Comparison of ENCODE assay signal across 7 cellular contexts in the genomic region with DNA sequence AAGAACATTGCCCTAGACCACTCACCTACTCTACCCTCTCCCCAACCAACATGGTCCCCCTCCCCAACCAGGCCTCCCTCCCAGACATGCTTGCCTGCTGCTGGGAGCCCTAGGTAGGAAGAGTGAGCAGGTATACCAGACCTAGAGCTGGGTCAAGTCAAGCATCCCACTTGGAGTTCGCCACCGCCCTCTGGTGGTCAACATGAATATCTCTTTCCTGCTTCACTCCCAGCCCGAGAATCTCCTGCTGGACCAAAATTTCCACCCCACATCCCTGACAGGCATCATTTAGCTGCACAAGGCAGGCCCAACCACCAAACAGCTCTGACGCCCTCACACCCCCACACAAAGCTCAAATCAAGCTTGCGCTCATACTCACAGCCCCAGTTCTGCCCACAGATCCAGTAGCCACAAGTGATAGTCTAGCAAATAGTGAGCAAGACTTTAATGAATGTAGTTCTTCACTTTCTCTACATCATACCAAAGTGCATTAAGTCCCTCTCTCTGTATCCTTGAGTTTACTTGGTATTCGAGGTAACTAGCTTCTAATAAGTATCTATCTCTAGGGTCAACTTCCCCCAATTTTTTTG.
A peak's percentile ranks its signal among the peaks of the same experiment; 100 is the strongest.
DNase-seq lines count a peak whose midpoint lies in the region; ATAC-seq and TF ChIP-seq lines count a peak whose summit lies in the region.

No MANE protein-coding gene starts in this region.

- H3K27ac ChIP-seq in OCI-LY7 (ENCODE audit: low read depth, low read length, poor library complexity, severe bottlenecking): no peak overlapping the region
- H3K27ac ChIP-seq in neural progenitor cell: no peak overlapping the region
- H3K27ac ChIP-seq in stomach: peak overlapping the region in 3 of 5 donors; percentile 9 to 69 (median 31)

- H4K20me1 ChIP-seq in OCI-LY7 (ENCODE audit: insufficient read depth, low read length) (no peaks in the 10 kb centered on the region), neural progenitor cell (ENCODE audit: low read depth) (no peaks in the 10 kb centered on the region)

- peaks cover 2% of the 10 kb centered on the region for H3K4me1 Mint-ChIP-seq in activated T-cell treated with anti-CD3 and anti-CD28 coated beads, Interleukin-2, amount 50 U/mL, for 4 hours (ENCODE audit: low read depth)
- peaks cover 13% of the 10 kb centered on the region for H3K4me1 Mint-ChIP-seq in neural progenitor cell

- no peak for TF ChIP-seq EP300 in stomach (IDR thresholded peaks at IDR 0.05)

- H3K36me3 Mint-ChIP-seq in activated T-cell treated with anti-CD3 and anti-CD28 coated beads, Interleukin-2, amount 50 U/mL, for 4 hours (ENCODE audit: insufficient read depth): no peaks in the 10 kb centered on the region
- H3K36me3 Mint-ChIP-seq in neural progenitor cell: no peaks in the 10 kb centered on the region

- H3K9me3 ChIP-seq in OCI-LY7 (ENCODE audit: low read length) (no peaks in the 10 kb centered on the region), neural progenitor cell (ENCODE audit: low read depth) (no peaks in the 10 kb centered on the region), stomach (no peaks in the 10 kb centered on the region)

- H3K9ac ChIP-seq in neural progenitor cell: no peak overlapping the region

- peak; percentile 72 for DNase-seq in HK-2 (ENCODE audit: unreplicated experiment)
- peak; percentile 70 for DNase-seq in OCI-LY7 (ENCODE audit: low spot score)
- DNase-seq in activated T-cell treated with anti-CD3 and anti-CD28 coated beads, Interleukin-2, amount 50 U/mL, for 4 hours: peak; percentile 55
- peak; percentile 77 for DNase-seq in fibroblast of mammary gland (ENCODE audit: low read depth)
- DNase-seq in neural progenitor cell (ENCODE audit: low spot score): peak; percentile 87
- peak; percentile 75 for DNase-seq in stomach

- peak; percentile 61 to 62 for ATAC-seq in activated T-cell treated with anti-CD3 and anti-CD28 coated beads, Interleukin-2, amount 50 U/mL, for 4 hours

- intact Hi-C loops in OCI-LY7 (cut with micrococcal nuclease; ENCODE audit: unreplicated experiment): loop anchor here (1.0 kb wide), 2 partner anchors 98 to 102 kb away; no protein-coding TSS in a partner anchor
- intact Hi-C loops in stomach (cut with DNase I; ENCODE audit: low total_unique reads): loop anchor here (5.0 kb wide), 1 partner anchor 95 kb away; no protein-coding TSS in a partner anchor

- CTCF ChIA-PET in OCI-LY7 (lab: Charles Lee; ENCODE audit: unreplicated experiment): interaction anchor here (1.0 to 1.5 kb wide), 3 partner anchors 95 to 101 kb away, joined by 4 to 6 read pairs (median 4); no protein-coding TSS in a partner anchor

- H3K27ac Mint-ChIP-seq in neural progenitor cell: no peak overlapping the region

- H3K27me3 ChIP-seq in neural progenitor cell (peaks cover 14% of the 10 kb centered on the region), stomach (no peaks in the 10 kb centered on the region)

- no peak overlapping the region for H3K4me3 ChIP-seq in OCI-LY7 (ENCODE audit: low read depth, low read length, poor library complexity, severe bottlenecking)
- H3K4me3 ChIP-seq in fibroblast of mammary gland (ENCODE audit: control insufficient read depth, low read depth, low read length): no peak overlapping the region
- no peak overlapping the region for H3K4me3 ChIP-seq in neural progenitor cell
- H3K4me3 ChIP-seq in stomach: no peak overlapping the region

- no TSS peak for BruUV-seq in OCI-LY7 (replicated peaks; lab: Mats Ljungman, UMichigan)

- no peak overlapping the region for H3K4me3 Mint-ChIP-seq in activated T-cell treated with anti-CD3 and anti-CD28 coated beads, Interleukin-2, amount 50 U/mL, for 4 hours
- H3K4me3 Mint-ChIP-seq in neural progenitor cell: no peak overlapping the region

- H2AFZ ChIP-seq in OCI-LY7 (ENCODE audit: low read length) (no peak overlapping the region), neural progenitor cell (replicated peaks) (no peak overlapping the region)

- 18 to 27% (median 23%) methylated on average over 6 of the region's 6 CpGs for WGBS in stomach, 5 donors

- H3K4me1 ChIP-seq in OCI-LY7 (ENCODE audit: insufficient read depth, low read length, poor library complexity, severe bottlenecking) (no peaks in the 10 kb centered on the region), neural progenitor cell (no peaks in the 10 kb centered on the region), stomach (peaks cover 13 to 58% (median 30%) of the 10 kb centered on the region in 4 donors)

- H3K9me3 Mint-ChIP-seq in activated T-cell treated with anti-CD3 and anti-CD28 coated beads, Interleukin-2, amount 50 U/mL, for 4 hours: no peaks in the 10 kb centered on the region
- no peaks in the 10 kb centered on the region for H3K9me3 Mint-ChIP-seq in neural progenitor cell

- no peaks in the 10 kb centered on the region for H3F3A ChIP-seq in neural progenitor cell (ENCODE audit: low read depth)

- POLR2A ChIA-PET in OCI-LY7 (lab: Charles Lee): interaction anchor here (0.5 to 0.7 kb wide), 2 partner anchors 156 to 214 kb away, joined by 3 read pairs; no protein-coding TSS in a partner anchor

- TF ChIP-seq CTCF in GM12874 (IDR thresholded peaks at IDR 0.05; ENCODE audit: insufficient read depth, low read depth, low read length): peak; percentile 74
- TF ChIP-seq CTCF in OCI-LY7 (conservative IDR thresholded peaks at IDR 0.05; ENCODE audit: low read length): peak; percentile 85
- peak; percentile 82 for TF ChIP-seq CTCF in fibroblast of mammary gland (conservative IDR thresholded peaks at IDR 0.05; ENCODE audit: control insufficient read depth, insufficient read depth, low read depth, low read length)
- peak; percentile 78 for TF ChIP-seq CTCF in neural progenitor cell (IDR thresholded peaks at IDR 0.05)
- peak in 5 of 7 experiments; percentile 72 to 86 (median 76) for TF ChIP-seq CTCF in stomach (IDR thresholded peaks at IDR 0.05)

- H3K36me3 ChIP-seq in OCI-LY7 (ENCODE audit: insufficient read depth, low read length): no peaks in the 10 kb centered on the region
- no peaks in the 10 kb centered on the region for H3K36me3 ChIP-seq in neural progenitor cell
- peaks cover 75 to 98% (median 90%) of the 10 kb centered on the region in 4 donors for H3K36me3 ChIP-seq in stomach

- no peaks in the 10 kb centered on the region for H3K9me2 ChIP-seq in OCI-LY7 (ENCODE audit: insufficient read depth, low read length)

- H3K79me2 ChIP-seq in OCI-LY7 (ENCODE audit: insufficient read depth, low read depth, low read length) (no peaks in the 10 kb centered on the region), neural progenitor cell (ENCODE audit: low read depth) (no peaks in the 10 kb centered on the region)

- no peak for TF ChIP-seq POLR2A in stomach (IDR thresholded peaks at IDR 0.05)

- H3K27me3 Mint-ChIP-seq in activated T-cell treated with anti-CD3 and anti-CD28 coated beads, Interleukin-2, amount 50 U/mL, for 4 hours (ENCODE audit: low read depth): peaks cover 10% of the 10 kb centered on the region
- peaks cover 4% of the 10 kb centered on the region for H3K27me3 Mint-ChIP-seq in neural progenitor cell (ENCODE audit: insufficient read depth, low read depth)

- H3K4me2 ChIP-seq in OCI-LY7 (ENCODE audit: low read length) (no peak overlapping the region), neural progenitor cell (no peak overlapping the region)

Comparison
In these comparisons a context has a peak if more than half of its experiments do, and no peak if none do; other contexts are left out.
1. H3K27ac ChIP-seq: peak in stomach (3 of 5); none in OCI-LY7 (single experiment) and neural progenitor cell (single experiment).
2. Peak in every context shown above with its lines, with median percentiles within 50 percentile points of each other: CTCF ChIP-seq and DNase-seq.